8 cellular contexts compared by ENCODE assay signal in genomic region chr7:35691827-35692307, GRCh38. TPM values are rescaled to one million over a fixed set of nuclear protein-coding genes. Genes with fewer than 3 reads are reported as not detected.
DNase-seq lines count a peak whose midpoint lies in the region; ATAC-seq and TF ChIP-seq lines count a peak whose summit lies in the region.

No MANE protein-coding gene starts in this region.

- H2BK120ac ChIP-seq in trophoblast cell (ENCODE audit: insufficient read depth, low read length, poor library complexity): no peak overlapping the region

- peaks cover 14% of the 10 kb centered on the region for H3K36me3 Mint-ChIP-seq in CD4-positive, CD25-positive, alpha-beta regulatory T cell
- H3K36me3 Mint-ChIP-seq in activated T-helper 1 cell treated with anti-CD3 and anti-CD28 coated beads, Interleukin-12 subunit alpha, Interleukin-12 subunit beta, Interleukin-2, Interleukin-4 antibody, amounts not matched to agents 30 ng/mL and 10 ng/mL and 1 ng/mL, durations not matched to agents 14 hours and 24 hours and 36 hours (ENCODE audit: low read depth): peaks cover 17% of the 10 kb centered on the region
- H3K36me3 Mint-ChIP-seq in stimulated activated naive B cell treated with anti-CD40 and anti-IgM and Interleukin-4, amounts not matched to agents 10 μg/mL and 1 μg/mL and 100 μg/mL, for 72 hours: peaks cover 27 to 32% of the 10 kb centered on the region in 2 donors

- peaks cover 13% of the 10 kb centered on the region for H3K79me2 ChIP-seq in trophoblast cell (ENCODE audit: control insufficient read depth, insufficient read depth, low read length, poor library complexity)

- peaks cover 55 to 78% (median 64%) of the 10 kb centered on the region in 4 donors for H3K4me1 Mint-ChIP-seq in CD4-positive, CD25-positive, alpha-beta regulatory T cell
- peaks cover 87% of the 10 kb centered on the region for H3K4me1 Mint-ChIP-seq in activated T-helper 1 cell treated with anti-CD3 and anti-CD28 coated beads, Interleukin-12 subunit alpha, Interleukin-12 subunit beta, Interleukin-2, Interleukin-4 antibody, amounts not matched to agents 30 ng/mL and 10 ng/mL and 1 ng/mL, durations not matched to agents 14 hours and 24 hours and 36 hours (ENCODE audit: low read depth)
- H3K4me1 Mint-ChIP-seq in stimulated activated naive B cell treated with anti-CD40 and anti-IgM and Interleukin-4, amounts not matched to agents 10 μg/mL and 1 μg/mL and 100 μg/mL, for 72 hours: peaks cover 41 to 84% of the 10 kb centered on the region in 2 donors

- peak overlapping the region; percentile 89 to 98 (median 94) for H3K4me3 Mint-ChIP-seq in CD4-positive, CD25-positive, alpha-beta regulatory T cell
- H3K4me3 Mint-ChIP-seq in activated T-helper 1 cell treated with anti-CD3 and anti-CD28 coated beads, Interleukin-12 subunit alpha, Interleukin-12 subunit beta, Interleukin-2, Interleukin-4 antibody, amounts not matched to agents 30 ng/mL and 10 ng/mL and 1 ng/mL, durations not matched to agents 14 hours and 24 hours and 36 hours: peak overlapping the region; percentile 96
- H3K4me3 Mint-ChIP-seq in stimulated activated naive B cell treated with anti-CD40 and anti-IgM and Interleukin-4, amounts not matched to agents 10 μg/mL and 1 μg/mL and 100 μg/mL, for 72 hours: peak overlapping the region; percentile 67 to 68

- WGBS in trophoblast cell (ENCODE audit: extremely low coverage, insufficient coverage, insufficient read length): no CpG with 5 or more reads among the region's 6 CpGs

- no peak overlapping the region for H3K9ac ChIP-seq in trophoblast cell (ENCODE audit: low read length)

- H3K23ac ChIP-seq in trophoblast cell (ENCODE audit: low read length): no peak overlapping the region

- no peak overlapping the region for H3K4ac ChIP-seq in trophoblast cell (ENCODE audit: low read depth, low read length)

- peak; percentile 32 to 77 (median 63) for DNase-seq in CD4-positive, CD25-positive, alpha-beta regulatory T cell
- DNase-seq in activated T-helper 1 cell treated with anti-CD3 and anti-CD28 coated beads, Interleukin-12 subunit alpha, Interleukin-12 subunit beta, Interleukin-2, Interleukin-4 antibody, amounts not matched to agents 30 ng/mL and 10 ng/mL and 1 ng/mL, durations not matched to agents 14 hours and 24 hours and 36 hours (ENCODE audit: low spot score): peak; percentile 34
- DNase-seq in left ventricle myocardium inferior (no peak), trophoblast cell (no peak), cortex of kidney (lab: John Stamatoyannopoulos, UW) (no peak), NCI-H2196 (lab: John Stamatoyannopoulos, UW; ENCODE audit: unreplicated experiment) (no peak)
- DNase-seq in stimulated activated naive B cell treated with anti-CD40 and anti-IgM and Interleukin-4, amounts not matched to agents 10 μg/mL and 1 μg/mL and 100 μg/mL, for 72 hours: no peak

- no peak overlapping the region for H3K14ac ChIP-seq in trophoblast cell (ENCODE audit: low read length)

- ATAC-seq in CD4-positive, CD25-positive, alpha-beta regulatory T cell (ENCODE audit: low read depth in 2 of 2): peak; percentile 47 to 55
- ATAC-seq in HG02885 (IDR thresholded peaks at IDR 0.05; ENCODE audit: poor library complexity, unreplicated experiment): peak; percentile 24
- ATAC-seq in stimulated activated naive B cell treated with anti-CD40 and anti-IgM and Interleukin-4, amounts not matched to agents 10 μg/mL and 1 μg/mL and 100 μg/mL, for 72 hours (replicated peaks): no peak

- no peak overlapping the region for H4K8ac ChIP-seq in trophoblast cell (ENCODE audit: low read depth, low read length)

- H4K12ac ChIP-seq in trophoblast cell (ENCODE audit: low read depth, low read length): no peak overlapping the region

- no peaks in the 10 kb centered on the region for H3K9me3 Mint-ChIP-seq in CD4-positive, CD25-positive, alpha-beta regulatory T cell
- no peaks in the 10 kb centered on the region for H3K9me3 Mint-ChIP-seq in activated T-helper 1 cell treated with anti-CD3 and anti-CD28 coated beads, Interleukin-12 subunit alpha, Interleukin-12 subunit beta, Interleukin-2, Interleukin-4 antibody, amounts not matched to agents 30 ng/mL and 10 ng/mL and 1 ng/mL, durations not matched to agents 14 hours and 24 hours and 36 hours
- H3K9me3 Mint-ChIP-seq in stimulated activated naive B cell treated with anti-CD40 and anti-IgM and Interleukin-4, amounts not matched to agents 10 μg/mL and 1 μg/mL and 100 μg/mL, for 72 hours: no peaks in the 10 kb centered on the region

- H3K27ac Mint-ChIP-seq in CD4-positive, CD25-positive, alpha-beta regulatory T cell: peak overlapping the region; percentile 91 to 99 (median 97)
- H3K27ac Mint-ChIP-seq in activated T-helper 1 cell treated with anti-CD3 and anti-CD28 coated beads, Interleukin-12 subunit alpha, Interleukin-12 subunit beta, Interleukin-2, Interleukin-4 antibody, amounts not matched to agents 30 ng/mL and 10 ng/mL and 1 ng/mL, durations not matched to agents 14 hours and 24 hours and 36 hours: peak overlapping the region; percentile 93
- peak overlapping the region; percentile 2 for H3K27ac Mint-ChIP-seq in stimulated activated naive B cell treated with anti-CD40 and anti-IgM and Interleukin-4, amounts not matched to agents 10 μg/mL and 1 μg/mL and 100 μg/mL, for 72 hours

- H3K18ac ChIP-seq in trophoblast cell (ENCODE audit: low read length): no peak overlapping the region

- intact Hi-C loops in activated T-helper 1 cell treated with anti-CD3 and anti-CD28 coated beads, Interleukin-12 subunit alpha, Interleukin-12 subunit beta, Interleukin-2, Interleukin-4 antibody, amounts not matched to agents 30 ng/mL and 10 ng/mL and 1 ng/mL, durations not matched to agents 14 hours and 24 hours and 36 hours (cut with micrococcal nuclease): loop anchor here (1.0 to 10.0 kb wide), 6 partner anchors 35 to 703 kb away; partner anchors contain the start of gene DPY19L1
- intact Hi-C loops in left ventricle myocardium inferior (cut with micrococcal nuclease): no loop called here

- no peak overlapping the region for H3K4me2 ChIP-seq in trophoblast cell (ENCODE audit: low read length)

- no peaks in the 10 kb centered on the region for H3K27me3 Mint-ChIP-seq in CD4-positive, CD25-positive, alpha-beta regulatory T cell
- no peaks in the 10 kb centered on the region for H3K27me3 Mint-ChIP-seq in activated T-helper 1 cell treated with anti-CD3 and anti-CD28 coated beads, Interleukin-12 subunit alpha, Interleukin-12 subunit beta, Interleukin-2, Interleukin-4 antibody, amounts not matched to agents 30 ng/mL and 10 ng/mL and 1 ng/mL, durations not matched to agents 14 hours and 24 hours and 36 hours (ENCODE audit: insufficient read depth)
- H3K27me3 Mint-ChIP-seq in stimulated activated naive B cell treated with anti-CD40 and anti-IgM and Interleukin-4, amounts not matched to agents 10 μg/mL and 1 μg/mL and 100 μg/mL, for 72 hours: no peaks in the 10 kb centered on the region

- no peak overlapping the region for H4K91ac ChIP-seq in trophoblast cell (ENCODE audit: low read depth, low read length)

- no peaks in the 10 kb centered on the region for H3K36me3 ChIP-seq in CD4-positive, CD25-positive, alpha-beta regulatory T cell (ENCODE audit: control insufficient read depth, insufficient read depth, low read length)
- H3K36me3 ChIP-seq in left ventricle myocardium inferior (no peaks in the 10 kb centered on the region), trophoblast cell (ENCODE audit: control insufficient read depth in 1 of 2, insufficient read depth in 2 of 2, low read length in 2 of 2) (peaks cover 0 to under 1% of the 10 kb centered on the region in 2 experiments)

- no peak overlapping the region for H2BK12ac ChIP-seq in trophoblast cell (ENCODE audit: low read length)

- peaks cover 75% of the 10 kb centered on the region for H3K4me1 ChIP-seq in CD4-positive, CD25-positive, alpha-beta regulatory T cell (ENCODE audit: control insufficient read depth, insufficient read depth, low read length, poor library complexity, severe bottlenecking)
- H3K4me1 ChIP-seq in left ventricle myocardium inferior (peaks cover 94% of the 10 kb centered on the region), trophoblast cell (ENCODE audit: control insufficient read depth in 1 of 2, insufficient read depth in 2 of 2, low read length in 2 of 2) (peaks cover 5 to 10% of the 10 kb centered on the region in 2 experiments)

- no peak overlapping the region for H2BK5ac ChIP-seq in trophoblast cell (ENCODE audit: low read depth, low read length, poor library complexity)

- no peak for TF ChIP-seq CTCF in left ventricle myocardium inferior (IDR thresholded peaks at IDR 0.05; ENCODE audit: borderline replicate concordance)

- H3K27me3 ChIP-seq in CD4-positive, CD25-positive, alpha-beta regulatory T cell (ENCODE audit: control insufficient read depth, insufficient read depth, low read length): no peaks in the 10 kb centered on the region
- H3K27me3 ChIP-seq in left ventricle myocardium inferior (ENCODE audit: low read depth) (no peaks in the 10 kb centered on the region), trophoblast cell (ENCODE audit: insufficient read depth, low read length) (no peaks in the 10 kb centered on the region)

- H3K27ac ChIP-seq in CD4-positive, CD25-positive, alpha-beta regulatory T cell (ENCODE audit: insufficient read depth, low read length, poor library complexity, severe bottlenecking): peak overlapping the region; percentile 93
- H3K27ac ChIP-seq in left ventricle myocardium inferior (replicated peaks): peak overlapping the region; percentile 21
- no peak overlapping the region for H3K27ac ChIP-seq in trophoblast cell (ENCODE audit: low read depth, low read length)

- no peak overlapping the region for H2AK5ac ChIP-seq in trophoblast cell (ENCODE audit: low read length)

- peaks cover 13% of the 10 kb centered on the region for H3K79me1 ChIP-seq in trophoblast cell (ENCODE audit: low read length)

- H3K9me3 ChIP-seq in CD4-positive, CD25-positive, alpha-beta regulatory T cell (ENCODE audit: control insufficient read depth in 2 of 2, low read length in 2 of 2): no peaks in the 10 kb centered on the region
- H3K9me3 ChIP-seq in left ventricle myocardium inferior (replicated peaks) (no peaks in the 10 kb centered on the region), trophoblast cell (ENCODE audit: insufficient read depth, low read depth, low read length) (no peaks in the 10 kb centered on the region)

- H2AFZ ChIP-seq in trophoblast cell (ENCODE audit: insufficient read depth, low read length, poor library complexity): no peak overlapping the region

- peak overlapping the region; percentile 99 for H3K4me3 ChIP-seq in CD4-positive, CD25-positive, alpha-beta regulatory T cell (ENCODE audit: low read depth, low read length)
- H3K4me3 ChIP-seq in left ventricle myocardium inferior (peak overlapping the region; percentile 92), trophoblast cell (ENCODE audit: low read depth, low read length) (no peak overlapping the region)

RNA-seq across cellular contexts. Expression of gene HERPUD2, which starts 3.1 kb away (rescaled TPM):
- total RNA-seq in CD4-positive, CD25-positive, alpha-beta regulatory T cell: 113 TPM
- 10 to 100 TPM; 75.2 to 81.3 (median 79.7) TPM for polyA plus RNA-seq in CD4-positive, CD25-positive, alpha-beta regulatory T cell
- total RNA-seq in activated T-helper 1 cell treated with anti-CD3 and anti-CD28 coated beads, Interleukin-12 subunit alpha, Interleukin-12 subunit beta, Interleukin-2, Interleukin-4 antibody, amounts not matched to agents 30 ng/mL and 10 ng/mL and 1 ng/mL, durations not matched to agents 14 hours and 24 hours and 36 hours: 24.7 and 24.8 TPM in 2 replicates
- 13.6 TPM for total RNA-seq in left ventricle myocardium inferior
- polyA plus RNA-seq in trophoblast cell (2013): 41.0 and 43.0 TPM in 2 replicates

Comparison
In these comparisons a context has a peak if more than half of its experiments do, and no peak if none do; other contexts are left out.
1. ATAC-seq: peak in CD4-positive, CD25-positive, alpha-beta regulatory T cell (2 of 2) and HG02885 (single experiment); none in stimulated activated naive B cell treated with anti-CD40 and anti-IgM and Interleukin-4, amounts not matched to agents 10 μg/mL and 1 μg/mL and 100 μg/mL, for 72 hours (0 of 2).
2. DNase-seq: peak in CD4-positive, CD25-positive, alpha-beta regulatory T cell (3 of 3) and activated T-helper 1 cell treated with anti-CD3 and anti-CD28 coated beads, Interleukin-12 subunit alpha, Interleukin-12 subunit beta, Interleukin-2, Interleukin-4 antibody, amounts not matched to agents 30 ng/mL and 10 ng/mL and 1 ng/mL, durations not matched to agents 14 hours and 24 hours and 36 hours (single experiment); none in left ventricle myocardium inferior (single experiment), stimulated activated naive B cell treated with anti-CD40 and anti-IgM and Interleukin-4, amounts not matched to agents 10 μg/mL and 1 μg/mL and 100 μg/mL, for 72 hours (single experiment), trophoblast cell (0 of 2), cortex of kidney (single experiment) and NCI-H2196 (single experiment).
3. H3K27ac Mint-ChIP-seq: peak in every context shown above with its lines; median percentile 97 in CD4-positive, CD25-positive, alpha-beta regulatory T cell; 93 in activated T-helper 1 cell treated with anti-CD3 and anti-CD28 coated beads, Interleukin-12 subunit alpha, Interleukin-12 subunit beta, Interleukin-2, Interleukin-4 antibody, amounts not matched to agents 30 ng/mL and 10 ng/mL and 1 ng/mL, durations not matched to agents 14 hours and 24 hours and 36 hours; 2 in stimulated activated naive B cell treated with anti-CD40 and anti-IgM and Interleukin-4, amounts not matched to agents 10 μg/mL and 1 μg/mL and 100 μg/mL, for 72 hours.
4. Peak in every context shown above with its lines, with median percentiles within 50 percentile points of each other: H3K4me3 Mint-ChIP-seq.